ENCODE assay signal across 27 cellular contexts in the genomic region with DNA sequence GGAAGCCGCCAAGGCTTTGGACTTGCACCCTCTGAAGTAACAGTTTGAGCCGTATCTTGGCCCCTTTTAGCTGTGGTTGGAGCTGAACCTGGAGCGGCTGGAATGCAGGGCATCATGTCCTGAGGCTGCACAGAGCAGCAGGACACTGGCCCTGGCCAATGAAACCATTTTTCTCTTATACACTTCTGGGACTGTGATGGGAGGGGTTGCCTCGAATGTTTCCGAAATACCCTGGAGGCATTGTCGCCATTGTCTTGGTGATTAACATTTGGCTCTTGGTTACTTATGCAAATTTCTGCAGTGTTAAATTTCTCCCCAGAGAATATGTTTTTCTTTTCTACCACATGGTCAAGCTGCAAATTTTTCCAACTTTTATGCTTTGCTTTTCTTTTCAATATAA.
"Had no signal": no experiment of that assay in that cellular context is flagged by ENCODE, and none has a peak within 500 bp of the region (broad histone marks: within the 10 kb centered on the region; RNA-seq: fewer than 3 reads in every experiment).

No MANE protein-coding gene starts in this region.

- H3K9me3 ChIP-seq: lower lobe of right lung, ovary, right atrium auricular region, right lobe of liver, tibial nerve, upper lobe of left lung, vagina had no signal

- H3K27ac ChIP-seq: lower lobe of right lung, ovary, right atrium auricular region, right lobe of liver, tibial nerve, upper lobe of left lung, vagina had no signal

- H3K36me3 Mint-ChIP-seq: mesothelial cell of epicardium; naive B cell; natural killer cell; stimulated activated memory B cell treated with anti-CD40 and anti-IgM and Interleukin-4, amounts not matched to agents 10 μg/mL and 1 μg/mL and 100 μg/mL, for 72 hours had no signal

- H3K27me3 Mint-ChIP-seq: naive B cell; progenitor cell of endocrine pancreas; stimulated activated memory B cell treated with anti-CD40 and anti-IgM and Interleukin-4, amounts not matched to agents 10 μg/mL and 1 μg/mL and 100 μg/mL, for 72 hours; stimulated activated naive CD8-positive, alpha-beta T cell treated with anti-CD3 and anti-CD28 coated beads, Interleukin-15, amount 100 ng/mL, for 72 hours had no signal

- H3K4me3 Mint-ChIP-seq: mesothelial cell of epicardium; naive B cell; natural killer cell; nephron progenitor cell; stimulated activated memory B cell treated with anti-CD40 and anti-IgM and Interleukin-4, amounts not matched to agents 10 μg/mL and 1 μg/mL and 100 μg/mL, for 72 hours; stimulated activated naive CD8-positive, alpha-beta T cell treated with anti-CD3 and anti-CD28 coated beads, Interleukin-15, amount 100 ng/mL, for 72 hours had no signal

- H3K4me1 ChIP-seq: lower lobe of right lung, right atrium auricular region, right lobe of liver, tibial nerve, upper lobe of left lung, vagina had no signal

- H3K4me3 ChIP-seq: lower lobe of right lung, ovary, right atrium auricular region, right lobe of liver, smooth muscle cell, tibial nerve, upper lobe of left lung, vagina had no signal

- H3K27ac Mint-ChIP-seq: mesothelial cell of epicardium; naive B cell; natural killer cell; nephron progenitor cell; progenitor cell of endocrine pancreas; stimulated activated memory B cell treated with anti-CD40 and anti-IgM and Interleukin-4, amounts not matched to agents 10 μg/mL and 1 μg/mL and 100 μg/mL, for 72 hours; stimulated activated naive CD8-positive, alpha-beta T cell treated with anti-CD3 and anti-CD28 coated beads, Interleukin-15, amount 100 ng/mL, for 72 hours had no signal

- H3K4me1 Mint-ChIP-seq: mesothelial cell of epicardium; naive B cell; natural killer cell; nephron progenitor cell; stimulated activated memory B cell treated with anti-CD40 and anti-IgM and Interleukin-4, amounts not matched to agents 10 μg/mL and 1 μg/mL and 100 μg/mL, for 72 hours; stimulated activated naive CD8-positive, alpha-beta T cell treated with anti-CD3 and anti-CD28 coated beads, Interleukin-15, amount 100 ng/mL, for 72 hours had no signal

- DNase-seq: kidney glomerular epithelial cell; left cardiac atrium; left ventricle myocardium superior; lower lobe of right lung; mammary epithelial cell; mesenchymal stem cell; naive B cell; natural killer cell; nephron progenitor cell; ovary; right lobe of liver; stimulated activated CD4-positive, alpha-beta T cell treated with anti-CD3 and anti-CD28 coated beads, Interleukin-1b, Interleukin-23, amount 100 ng/mL, for 48 hours; stimulated activated CD4-positive, alpha-beta T cell treated with anti-CD3 and anti-CD28 coated beads, Interleukin-2, amount 100 ng/mL, for 48 hours; stimulated activated CD4-positive, alpha-beta T cell treated with anti-CD3 and anti-CD28 coated beads, Interleukin-4, amount 100 ng/mL, for 4 hours; stimulated activated CD8-positive, alpha-beta memory T cell treated with anti-CD3 and anti-CD28 coated beads, Interleukin-4, amount 100 ng/mL, for 48 hours; stimulated activated naive CD4-positive, alpha-beta T cell treated with Interleukin-2 at 50 U/mL for 16 hours; stimulated activated naive CD8-positive, alpha-beta T cell treated with anti-CD3 and anti-CD28 coated beads, Interleukin-15, amount 100 ng/mL, for 72 hours; substantia nigra; upper lobe of left lung had no signal

- H3K36me3 ChIP-seq: lower lobe of right lung, ovary, right atrium auricular region, right lobe of liver, tibial nerve, upper lobe of left lung, vagina had no signal

- H3K27me3 ChIP-seq: ovary, right atrium auricular region, right lobe of liver, tibial nerve, upper lobe of left lung, vagina had no signal

- ATAC-seq: left cardiac atrium; left lobe of liver; left ventricle myocardium superior; lower lobe of right lung; natural killer cell; right lobe of liver; stimulated activated memory B cell treated with anti-CD40 and anti-IgM and Interleukin-4, amounts not matched to agents 10 μg/mL and 1 μg/mL and 100 μg/mL, for 72 hours; stimulated activated naive CD8-positive, alpha-beta T cell treated with anti-CD3 and anti-CD28 coated beads, Interleukin-15, amount 100 ng/mL, for 72 hours had no signal

- H3K4me2 ChIP-seq: smooth muscle cell had no signal
